Comparison of ENCODE assay signal across 8 cellular contexts in genomic region chr11:34266090-34266912, GRCh38.
DNase-seq lines count a peak whose midpoint lies in the region; ATAC-seq and TF ChIP-seq lines count a peak whose summit lies in the region.

No MANE protein-coding gene starts in this region.

- DNase-seq in GM03348 (ENCODE audit: low spot score) (peak; percentile 78), RWPE2 (ENCODE audit: low spot score) (no peak), fibroblast of pulmonary artery (ENCODE audit: low read depth) (peak; percentile 97), putamen (ENCODE audit: low spot score) (peak; percentile 84)
- DNase-seq in activated effector memory CD4-positive, alpha-beta T cell treated with anti-CD3 and anti-CD28 coated beads, Interleukin-2, amount 50 U/mL, for 16 hours = no peak

- no peaks in the 10 kb centered on the region for H3K9me3 Mint-ChIP-seq in activated T-helper 17 cell treated with anti-CD3 and anti-CD28 coated beads, Interleukin-2, amount 50 U/mL, for 72 hours

- no peak overlapping the region for H3K27ac Mint-ChIP-seq in activated T-helper 17 cell treated with anti-CD3 and anti-CD28 coated beads, Interleukin-2, amount 50 U/mL, for 72 hours

- ATAC-seq in RWPE2 (ENCODE audit: low read depth) = peak; percentile 57
- ATAC-seq in HG03196 (IDR thresholded peaks at IDR 0.05; ENCODE audit: unreplicated experiment) = no peak
- ATAC-seq in GM21390 (IDR thresholded peaks at IDR 0.05; ENCODE audit: unreplicated experiment) = no peak
- no peak for ATAC-seq in activated T-helper 17 cell treated with anti-CD3 and anti-CD28 coated beads, Interleukin-2, amount 50 U/mL, for 72 hours (replicated peaks)

- H3K4me1 Mint-ChIP-seq in activated T-helper 17 cell treated with anti-CD3 and anti-CD28 coated beads, Interleukin-2, amount 50 U/mL, for 72 hours = no peaks in the 10 kb centered on the region

- no peaks in the 10 kb centered on the region for H3K36me3 ChIP-seq in RWPE2 (ENCODE audit: low read depth)

- no peak overlapping the region for H3K4me3 Mint-ChIP-seq in activated T-helper 17 cell treated with anti-CD3 and anti-CD28 coated beads, Interleukin-2, amount 50 U/mL, for 72 hours

- H3K36me3 Mint-ChIP-seq in activated T-helper 17 cell treated with anti-CD3 and anti-CD28 coated beads, Interleukin-2, amount 50 U/mL, for 72 hours (ENCODE audit: low read depth) = no peaks in the 10 kb centered on the region

- peaks cover 25% of the 10 kb centered on the region for H3K4me1 ChIP-seq in RWPE2 (ENCODE audit: insufficient read depth, poor library complexity, severe bottlenecking)

- H3K4me3 ChIP-seq in RWPE2 (ENCODE audit: severe bottlenecking) (no peak overlapping the region), fibroblast of pulmonary artery (replicated peaks; ENCODE audit: low read depth, low read length) (no peak overlapping the region)

- H3K27me3 Mint-ChIP-seq in activated T-helper 17 cell treated with anti-CD3 and anti-CD28 coated beads, Interleukin-2, amount 50 U/mL, for 72 hours = peaks cover 12% of the 10 kb centered on the region

- H3K27me3 ChIP-seq in RWPE2 (ENCODE audit: insufficient read depth, poor library complexity, severe bottlenecking) = no peaks in the 10 kb centered on the region

- TF ChIP-seq CTCF in RWPE2 (IDR thresholded peaks at IDR 0.05; ENCODE audit: poor library complexity, severe bottlenecking) (no peak), fibroblast of pulmonary artery (IDR thresholded peaks at IDR 0.05; ENCODE audit: low read length, missing control alignments) (no peak)

- H3K27ac ChIP-seq in RWPE2 (ENCODE audit: poor library complexity, severe bottlenecking) = peak overlapping the region; percentile 29

- H3K9me3 ChIP-seq in RWPE2 (ENCODE audit: severe bottlenecking) = no peaks in the 10 kb centered on the region

Comparison
In these comparisons a context has a peak if more than half of its experiments do, and no peak if none do; other contexts are left out.
1. DNase-seq: peak in GM03348 (single experiment), fibroblast of pulmonary artery (single experiment) and putamen (single experiment); none in RWPE2 (single experiment) and activated effector memory CD4-positive, alpha-beta T cell treated with anti-CD3 and anti-CD28 coated beads, Interleukin-2, amount 50 U/mL, for 16 hours (single experiment).